In the genomic region with DNA sequence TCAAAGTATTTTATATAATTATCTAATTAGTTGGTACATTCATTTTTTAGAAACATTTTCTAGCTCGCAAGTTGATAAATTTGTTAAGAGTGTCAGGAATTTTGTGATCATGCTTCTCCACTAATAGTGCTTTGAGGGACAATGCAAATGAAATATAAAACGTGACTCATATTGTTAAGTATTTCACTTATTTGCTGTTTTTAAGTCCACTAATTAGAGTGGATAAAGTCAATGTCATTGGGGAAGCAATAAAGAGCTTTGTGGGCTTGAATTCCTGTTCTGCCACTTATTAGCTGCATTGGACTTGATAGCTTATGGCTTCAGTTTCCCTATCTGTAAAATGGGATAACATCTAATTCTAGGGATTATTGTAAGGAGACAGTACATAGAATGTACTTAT, we compare ENCODE assay signal across 17 cellular contexts. TPM values are rescaled to one million over a fixed set of nuclear protein-coding genes. Genes with fewer than 3 reads are reported as not detected.
DNase-seq lines count a peak whose midpoint lies in the region; ATAC-seq and TF ChIP-seq lines count a peak whose summit lies in the region.
"Had no signal": no experiment of that assay in that cellular context is flagged by ENCODE, and none has a peak within 500 bp of the region (broad histone marks: within the 10 kb centered on the region; RNA-seq: fewer than 3 reads in every experiment).

No MANE protein-coding gene starts in this region.

- TF ChIP-seq CTCF in GM13977 (IDR thresholded peaks at IDR 0.05; ENCODE audit: extremely low read depth, insufficient read depth, missing control alignments), result no peak

- no peaks in the 10 kb centered on the region for H3K36me3 Mint-ChIP-seq in T-helper 17 cell (ENCODE audit: low read depth)

- H3K27me3 Mint-ChIP-seq in T-helper 17 cell, result no peaks in the 10 kb centered on the region
- H3K27me3 Mint-ChIP-seq: IgD-negative memory B cell had no signal

- no peak overlapping the region for H3K27ac Mint-ChIP-seq in T-helper 17 cell
- H3K27ac Mint-ChIP-seq: CD14-positive monocyte; CD8-positive, alpha-beta T cell had no signal

- no peaks in the 10 kb centered on the region for H3K9me3 ChIP-seq in T-helper 17 cell (ENCODE audit: control insufficient read depth, low read length, poor library complexity, severe bottlenecking)
- H3K9me3 ChIP-seq: HAP-1 had no signal

- DNase-seq in A172 (ENCODE audit: low spot score) (peak; percentile 62), EL (peak; percentile 49), M059J (ENCODE audit: low read depth) (peak; percentile 70), dermis blood vessel endothelial cell (peak; percentile 20), GM13977 (ENCODE audit: low spot score) (no peak), T-helper 17 cell (no peak), SW 1271 (lab: John Stamatoyannopoulos, UW) (no peak), G401 (ENCODE audit: low spot score) (no peak)
- DNase-seq: ACHN; CD8-positive, alpha-beta T cell; COR-L47; DMS153; DMS79 treated with DMSO at 0.1 percent for 48 hours; KG1 had no signal

- peaks cover 3% of the 10 kb centered on the region for H3K4me1 Mint-ChIP-seq in T-helper 17 cell

- in situ Hi-C loops in GM13977 (cut with MboI; ENCODE audit: low pct_unique_long_range_greater_than_20kb, low sequenced_read_pairs, unreplicated experiment) (loop anchor here (25.0 kb wide), 1 partner anchor 363 kb away; no protein-coding TSS in a partner anchor), G401 (cut with HindIII; ENCODE audit: low sequenced_read_pairs) (no loop called here)

- no peak for ATAC-seq in T-helper 17 cell
- ATAC-seq: CD8-positive, alpha-beta T cell had no signal

- no peak overlapping the region for H3K4me3 Mint-ChIP-seq in T-helper 17 cell
- H3K4me3 Mint-ChIP-seq: CD14-positive monocyte; CD8-positive, alpha-beta T cell; IgD-negative memory B cell had no signal

RNA-seq across cellular contexts. Expression of a gene that starts 26.5 kb away (rescaled TPM):
- total RNA-seq in A172 (2014; rRNA removed; shearing (Covaris generic)), result 32.9 and 33.2 TPM in 2 replicates
- total RNA-seq in M059J (2014; rRNA removed; shearing (Covaris generic)), result 9.3 and 19.8 TPM in 2 replicates
- total RNA-seq in dermis blood vessel endothelial cell (22.1 and 31.9 TPM in 2 replicates), T-helper 17 cell (10 to 100 TPM; 36.2 to 41.4 TPM)
- 20.7 and 24.7 TPM in 2 replicates for total RNA-seq in G401 (2014; rRNA removed; shearing (Covaris generic))

RNA-seq across cellular contexts. Expression of a gene that starts 38.0 kb away (rescaled TPM):
- 9.8 and 13.7 TPM in 2 replicates for total RNA-seq in A172 (2014; rRNA removed; shearing (Covaris generic))
- total RNA-seq in M059J (2014; rRNA removed; shearing (Covaris generic)), result 10.3 and 15.9 TPM in 2 replicates
- total RNA-seq in dermis blood vessel endothelial cell (8.3 and 8.8 TPM in 2 replicates), T-helper 17 cell (10 to 100 TPM in 1 of 2 donors, 1 to 10 TPM in 1; 8.8 to 11.4 TPM)
- total RNA-seq in G401 (2014; rRNA removed; shearing (Covaris generic)), result 9.7 TPM in 2 replicates

Comparison
In these comparisons a context has a peak if more than half of its experiments do, and no peak if none do; other contexts are left out.
1. DNase-seq: peak in A172 (single experiment), EL (single experiment), M059J (single experiment) and dermis blood vessel endothelial cell (single experiment); none in GM13977 (single experiment), T-helper 17 cell (0 of 3), SW 1271 (0 of 2) and G401 (single experiment).